ENCODE assay signal across 13 cellular contexts in the genomic region with DNA sequence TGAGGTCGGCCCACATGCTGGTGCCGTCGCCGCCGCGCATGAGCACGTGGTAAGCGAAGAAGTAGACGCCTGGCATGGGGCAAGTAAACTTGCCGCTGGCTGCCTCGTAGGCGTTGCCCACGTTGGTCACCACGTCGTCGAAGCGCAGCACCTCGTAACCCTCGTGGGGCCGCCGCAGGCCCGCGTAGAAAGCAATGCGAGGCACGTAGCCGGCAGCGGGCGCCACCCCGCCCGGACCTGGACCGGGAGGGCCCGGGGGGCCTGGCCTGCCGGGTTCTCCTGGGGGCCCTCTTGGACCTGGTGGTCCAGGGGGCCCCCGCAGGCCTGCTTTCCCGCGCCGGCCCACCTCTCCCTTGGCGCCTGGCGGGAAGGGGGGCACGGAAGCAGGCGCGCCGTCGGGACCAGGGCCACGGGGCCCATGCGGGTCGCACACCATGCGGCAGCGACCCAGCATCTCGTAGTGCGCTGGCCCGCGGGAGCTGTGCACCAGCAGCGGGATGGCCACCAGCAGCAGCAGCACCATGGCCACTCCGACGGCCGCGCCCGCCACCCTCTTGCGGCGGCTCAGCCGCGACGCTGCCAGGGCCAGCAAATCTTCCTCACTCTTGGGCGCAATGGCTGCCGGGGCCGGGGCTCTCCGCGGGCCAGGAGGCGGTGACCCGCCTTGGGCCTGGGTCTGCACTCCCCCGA. TPM values are rescaled to one million over a fixed set of nuclear protein-coding genes. Genes with fewer than 3 reads are reported as not detected.
A peak's percentile ranks its signal among the peaks of the same experiment; 100 is the strongest.
DNase-seq lines count a peak whose midpoint lies in the region; TF ChIP-seq lines count a peak whose summit lies in the region.
"Had no signal": no experiment of that assay in that cellular context is flagged by ENCODE, and none has a peak within 500 bp of the region (broad histone marks: within the 10 kb centered on the region; RNA-seq: fewer than 3 reads in every experiment).

No MANE protein-coding gene starts in this region.

- peak overlapping the region in 9 of 11 experiments; percentile 76 to 97 (median 83); a peak in 10 of 22 replicates for H3K4me2 ChIP-seq in BLaER1 treated with 17β-estradiol and CSF1 and Interleukin-3, amounts not matched to agents 10 nM and 100 nM
- no peak overlapping the region for H3K4me2 ChIP-seq in parathyroid adenoma (ENCODE audit: low read length)
- no peak overlapping the region for H3K4me2 ChIP-seq in PC-9

- DNase-seq in coronary artery (ENCODE audit: low spot score) (no peak), RWPE1 (ENCODE audit: low spot score) (no peak), PC-9 (no peak), ureter (ENCODE audit: low spot score) (no peak), dermis blood vessel endothelial cell (no peak)
- DNase-seq: NCI-H524 treated with DMSO at 0.1 percent for 48 hours had no signal

- H4K20me1 ChIP-seq in BLaER1 treated with 17β-estradiol and CSF1 and Interleukin-3, amounts not matched to agents 10 nM and 100 nM: peaks cover 0 to 79% (median 40%) of the 10 kb centered on the region in 11 experiments; a peak in 17 of 22 replicates
- H4K20me1 ChIP-seq in PC-9 (ENCODE audit: insufficient read depth): no peaks in the 10 kb centered on the region

- POLR2A ChIA-PET in RWPE1 (lab: Yijun Ruan, JAX; ENCODE audit: low non-redundant PET): no interaction called here
- POLR2A ChIA-PET in PC-9 (lab: Charles Lee; ENCODE audit: unreplicated experiment): no interaction called here

- TF ChIP-seq CTCF in coronary artery (IDR thresholded peaks at IDR 0.05) (no peak), parathyroid adenoma (IDR thresholded peaks at IDR 0.05) (no peak), RWPE1 (conservative IDR thresholded peaks at IDR 0.05; ENCODE audit: low read depth) (no peak), PC-9 (conservative IDR thresholded peaks at IDR 0.05) (no peak)

- peak overlapping the region in 8 of 10 experiments; percentile 9 to 66 (median 48); a peak in 9 of 20 replicates for H3K4me3 ChIP-seq in BLaER1 treated with 17β-estradiol and CSF1 and Interleukin-3, amounts not matched to agents 10 nM and 100 nM
- H3K4me3 ChIP-seq in HUES48 (ENCODE audit: low read depth, low read length) (peak overlapping the region; percentile 60), coronary artery (peak overlapping the region; percentile 67), parathyroid adenoma (ENCODE audit: low read depth, low read length) (no peak overlapping the region), PC-9 (no peak overlapping the region)

- no peaks in the 10 kb centered on the region for H3K79me2 ChIP-seq in parathyroid adenoma
- no peaks in the 10 kb centered on the region for H3K79me2 ChIP-seq in PC-9 (ENCODE audit: low read depth)

- H3K27ac ChIP-seq in BLaER1 treated with 17β-estradiol and CSF1 and Interleukin-3, amounts not matched to agents 10 nM and 100 nM: no peak overlapping the region
- H3K27ac ChIP-seq in HUES48 (ENCODE audit: low read depth, low read length) (no peak overlapping the region), coronary artery (no peak overlapping the region), parathyroid adenoma (no peak overlapping the region), RWPE1 (no peak overlapping the region), PC-9 (no peak overlapping the region)
- H3K27ac ChIP-seq: ovary, tibial nerve had no signal

- H3K9me3 ChIP-seq in BLaER1 treated with 17β-estradiol and CSF1 and Interleukin-3, amounts not matched to agents 10 nM and 100 nM (replicated peaks in 1 of 11): no peaks in the 10 kb centered on the region
- no peaks in the 10 kb centered on the region for H3K9me3 ChIP-seq in HUES48 (ENCODE audit: control insufficient read depth, insufficient read depth, low read length)
- H3K9me3 ChIP-seq in parathyroid adenoma (ENCODE audit: control insufficient read depth, low read length): no peaks in the 10 kb centered on the region
- no peaks in the 10 kb centered on the region for H3K9me3 ChIP-seq in PC-9 (ENCODE audit: insufficient read depth, low read depth)
- H3K9me3 ChIP-seq: ovary, tibial nerve had no signal

- peaks cover 0 to 11% (median 5%) of the 10 kb centered on the region in 11 experiments; a peak in 13 of 22 replicates for H3K36me3 ChIP-seq in BLaER1 treated with 17β-estradiol and CSF1 and Interleukin-3, amounts not matched to agents 10 nM and 100 nM
- H3K36me3 ChIP-seq in HUES48 (ENCODE audit: control insufficient read depth, insufficient read depth, low read length) (peaks cover 4% of the 10 kb centered on the region; the same call in 1 of the 2 replicates), parathyroid adenoma (ENCODE audit: control insufficient read depth, insufficient read depth, low read length) (no peaks in the 10 kb centered on the region), PC-9 (ENCODE audit: low read depth) (no peaks in the 10 kb centered on the region)
- H3K36me3 ChIP-seq: ovary, tibial nerve had no signal

- CTCF ChIA-PET in RWPE1 (lab: Yijun Ruan, JAX) (interaction anchor here (0.6 to 1.8 kb wide), 7 partner anchors 10 to 66 kb away, joined by 3 to 7 read pairs (median 4); no protein-coding TSS in a partner anchor), PC-9 (lab: Charles Lee) (interaction anchor here (1.5 kb wide), 1 partner anchor 12 kb away, joined by 6 read pairs; no protein-coding TSS in a partner anchor)

- BruUV-seq in PC-9 (replicated peaks; lab: Mats Ljungman, UMichigan): no TSS peak

- H3K4me1 ChIP-seq in BLaER1 treated with 17β-estradiol and CSF1 and Interleukin-3, amounts not matched to agents 10 nM and 100 nM: peaks cover 4 to 20% (median 11%) of the 10 kb centered on the region in 10 experiments; a peak in 14 of 20 replicates
- peaks cover 39% of the 10 kb centered on the region for H3K4me1 ChIP-seq in HUES48 (ENCODE audit: control insufficient read depth, insufficient read depth, low read length)
- peaks cover 9% of the 10 kb centered on the region for H3K4me1 ChIP-seq in parathyroid adenoma
- no peaks in the 10 kb centered on the region for H3K4me1 ChIP-seq in PC-9 (replicated peaks; ENCODE audit: insufficient read depth)

- H3F3A ChIP-seq in PC-9 (ENCODE audit: insufficient read depth, low read depth): peaks cover 20% of the 10 kb centered on the region; the same call in 1 of the 2 replicates

- intact Hi-C loops in PC-9 (cut with micrococcal nuclease; ENCODE audit: unreplicated experiment): no loop called here

- H2AFZ ChIP-seq in parathyroid adenoma: peak overlapping the region; percentile 85
- H2AFZ ChIP-seq in PC-9: no peak overlapping the region

- H3K9me2 ChIP-seq in PC-9 (ENCODE audit: insufficient read depth): no peaks in the 10 kb centered on the region

- H3K9ac ChIP-seq in BLaER1 treated with 17β-estradiol and CSF1 and Interleukin-3, amounts not matched to agents 10 nM and 100 nM: no peak overlapping the region; a peak in 1 of 22 replicates
- no peak overlapping the region for H3K9ac ChIP-seq in HUES48 (ENCODE audit: low read depth, low read length)
- no peak overlapping the region for H3K9ac ChIP-seq in parathyroid adenoma

- H3K27me3 ChIP-seq in BLaER1 treated with 17β-estradiol and CSF1 and Interleukin-3, amounts not matched to agents 10 nM and 100 nM: peaks cover 100% of the 10 kb centered on the region in 11 experiments
- H3K27me3 ChIP-seq in HUES48 (ENCODE audit: control insufficient read depth, insufficient read depth, low read length) (peaks cover 95% of the 10 kb centered on the region), parathyroid adenoma (ENCODE audit: control insufficient read depth, insufficient read depth, low read length) (no peaks in the 10 kb centered on the region), PC-9 (ENCODE audit: insufficient read depth, low read depth) (no peaks in the 10 kb centered on the region; the same call in 1 of the 2 replicates)
- H3K27me3 ChIP-seq: ovary had no signal

RNA-seq across cellular contexts. Expression of gene C1QL4, which starts 0.9 kb away (rescaled TPM):
- total RNA-seq in PC-9 (2021): 0.18 and 0.22 TPM in 2 replicates
- not detected for total RNA-seq in ureter
- total RNA-seq in dermis blood vessel endothelial cell: under 0.01 TPM in 1 of 2 replicates, not detected in the other
- total RNA-seq: activated CD4-positive, alpha-beta T cell treated with anti-CD3 and anti-CD28 coated beads, Interleukin-2, amount 10 ng/mL, durations not matched to agents 7 days and 5 days; mesenteric fat pad; ovary; tibial nerve had no signal

RNA-seq across cellular contexts. Expression of gene DNAJC22, which starts 10.6 kb away (rescaled TPM):
- total RNA-seq in PC-9 (2021) (3.7 and 4.7 TPM in 2 replicates), ureter (0.16 TPM), dermis blood vessel endothelial cell (0.85 and 1.1 TPM in 2 replicates)
- total RNA-seq: activated CD4-positive, alpha-beta T cell treated with anti-CD3 and anti-CD28 coated beads, Interleukin-2, amount 10 ng/mL, durations not matched to agents 7 days and 5 days; mesenteric fat pad; tibial nerve had no signal

RNA-seq across cellular contexts. Expression of gene TROAP, which starts 13.0 kb away (rescaled TPM):
- total RNA-seq in PC-9 (2021) (79.4 and 79.9 TPM in 2 replicates), ureter (1.3 TPM), dermis blood vessel endothelial cell (4.3 and 14.6 TPM in 2 replicates)
- total RNA-seq: mesenteric fat pad had no signal

RNA-seq across cellular contexts. Expression of gene SPATS2, which starts 31.2 kb away (rescaled TPM):
- total RNA-seq in PC-9 (2021) (65.1 and 84.3 TPM in 2 replicates), ureter (20.0 TPM), dermis blood vessel endothelial cell (23.0 and 30.2 TPM in 2 replicates)

RNA-seq across cellular contexts. Expression of gene PRPH, which starts 41.2 kb away (rescaled TPM):
- total RNA-seq in PC-9 (2021) (0.46 and 0.60 TPM in 2 replicates), ureter (1.7 TPM), dermis blood vessel endothelial cell (not detected in 2 replicates)
- total RNA-seq: activated CD4-positive, alpha-beta T cell treated with anti-CD3 and anti-CD28 coated beads, Interleukin-2, amount 10 ng/mL, durations not matched to agents 7 days and 5 days had no signal

Comparison
In these comparisons a context has a peak if more than half of its experiments do, and no peak if none do; other contexts are left out.
1. H3K4me2 ChIP-seq: peak in BLaER1 treated with 17β-estradiol and CSF1 and Interleukin-3, amounts not matched to agents 10 nM and 100 nM (9 of 11); none in parathyroid adenoma (single experiment) and PC-9 (single experiment).
2. H3K4me3 ChIP-seq: peak in BLaER1 treated with 17β-estradiol and CSF1 and Interleukin-3, amounts not matched to agents 10 nM and 100 nM (8 of 10), HUES48 (single experiment) and coronary artery (single experiment); none in parathyroid adenoma (single experiment) and PC-9 (single experiment).